20 cellular contexts compared by ENCODE assay signal in the genomic region with DNA sequence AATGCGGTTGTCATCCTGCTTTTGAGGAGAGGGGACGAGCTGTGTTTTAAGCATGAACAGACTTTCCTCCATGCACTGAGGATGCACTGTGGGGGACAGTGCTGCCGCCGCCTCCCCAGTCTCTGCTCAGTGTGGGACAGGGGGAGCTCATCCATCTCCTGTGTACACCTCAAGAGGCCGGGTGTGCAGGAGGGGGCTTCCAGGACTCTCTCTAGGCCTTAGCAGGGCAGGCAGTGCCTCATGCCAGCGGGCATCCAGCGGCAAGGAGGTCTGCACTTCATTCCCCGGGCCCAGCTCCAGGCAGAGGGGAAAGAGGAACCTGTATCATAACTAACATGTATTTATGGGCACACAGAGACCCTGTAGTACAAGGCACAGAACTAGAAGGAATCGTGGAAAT.
A peak's percentile ranks its signal among the peaks of the same experiment; 100 is the strongest.
DNase-seq lines count a peak whose midpoint lies in the region; ATAC-seq and TF ChIP-seq lines count a peak whose summit lies in the region.
"Had no signal": no experiment of that assay in that cellular context is flagged by ENCODE, and none has a peak within 500 bp of the region (broad histone marks: within the 10 kb centered on the region; RNA-seq: fewer than 3 reads in every experiment).

No MANE protein-coding gene starts in this region.

- CTCF ChIA-PET in activated naive CD4-positive, alpha-beta T cell treated with anti-CD3 and anti-CD28 coated beads for 36 hours (lab: Charles Lee): no interaction called here

- H3K4me1 ChIP-seq in SJSA1 (replicated peaks) (peaks cover 68% of the 10 kb centered on the region), upper lobe of right lung (peaks cover 15% of the 10 kb centered on the region)

- intact Hi-C loops in posterior vena cava (cut with DNase I) (loop anchor here in 1 of 2 donors (5.0 kb wide), 1 partner anchor 83 kb away; no protein-coding TSS in a partner anchor), upper lobe of right lung (cut with DNase I) (no loop called here)
- intact Hi-C loops in activated naive CD4-positive, alpha-beta T cell treated with anti-CD3 and anti-CD28 coated beads for 36 hours (cut with micrococcal nuclease): no loop called here

- H3K27me3 ChIP-seq in SJSA1 (replicated peaks) (no peaks in the 10 kb centered on the region), upper lobe of right lung (no peaks in the 10 kb centered on the region), brain microvascular endothelial cell (replicated peaks) (no peaks in the 10 kb centered on the region)

- H3K4me1 Mint-ChIP-seq in activated naive CD4-positive, alpha-beta T cell treated with anti-CD3 and anti-CD28 coated beads for 36 hours (ENCODE audit: low read depth): no peaks in the 10 kb centered on the region
- H3K4me1 Mint-ChIP-seq: CD14-positive monocyte had no signal

- H3K36me3 Mint-ChIP-seq in activated naive CD4-positive, alpha-beta T cell treated with anti-CD3 and anti-CD28 coated beads for 36 hours (ENCODE audit: low read depth): no peaks in the 10 kb centered on the region
- H3K36me3 Mint-ChIP-seq: CD14-positive monocyte had no signal

- no peaks in the 10 kb centered on the region for H3K9me3 Mint-ChIP-seq in activated naive CD4-positive, alpha-beta T cell treated with anti-CD3 and anti-CD28 coated beads for 36 hours

- TF ChIP-seq CTCF in upper lobe of right lung (IDR thresholded peaks at IDR 0.05) (no peak), brain microvascular endothelial cell (IDR thresholded peaks at IDR 0.05; ENCODE audit: low read depth, low read length, missing control alignments) (no peak)

- no peak for DNase-seq in SJSA1 (ENCODE audit: low read depth in 1 of 2, low spot score in 2 of 2)
- peak; percentile 81 for DNase-seq in mesenteric fat pad (ENCODE audit: low spot score)
- DNase-seq in posterior vena cava (ENCODE audit: low spot score): peak; percentile 58
- DNase-seq in upper lobe of right lung: peak; percentile 40
- DNase-seq in foreskin melanocyte: no peak
- DNase-seq in brain microvascular endothelial cell: no peak
- DNase-seq in HT-29 (ENCODE audit: low spot score): no peak
- no peak for DNase-seq in activated naive CD4-positive, alpha-beta T cell treated with anti-CD3 and anti-CD28 coated beads for 36 hours
- DNase-seq: ACHN, DMS79 treated with DMSO at 0.1 percent for 48 hours, MV-4-11, NCI-H1417, NCI-H187, NCI-H2107, NCI-H510A, NCI-H774, RPMI8226, SHP77 treated with DMSO at 0.1 percent for 48 hours had no signal

- H3K27ac ChIP-seq in SJSA1 (peak overlapping the region; percentile 98), upper lobe of right lung (no peak overlapping the region), brain microvascular endothelial cell (no peak overlapping the region)
- H3K27ac ChIP-seq: KMS-11 had no signal

- H3K4me3 Mint-ChIP-seq in activated naive CD4-positive, alpha-beta T cell treated with anti-CD3 and anti-CD28 coated beads for 36 hours: no peak overlapping the region
- H3K4me3 Mint-ChIP-seq: CD14-positive monocyte had no signal

- H3K27ac Mint-ChIP-seq in activated naive CD4-positive, alpha-beta T cell treated with anti-CD3 and anti-CD28 coated beads for 36 hours: no peak overlapping the region

- H3K27me3 Mint-ChIP-seq in activated naive CD4-positive, alpha-beta T cell treated with anti-CD3 and anti-CD28 coated beads for 36 hours (ENCODE audit: low read depth): no peaks in the 10 kb centered on the region

- H3K9me3 ChIP-seq in SJSA1 (replicated peaks) (no peaks in the 10 kb centered on the region), upper lobe of right lung (no peaks in the 10 kb centered on the region)

- ATAC-seq in upper lobe of right lung: no peak

- 0 out of 2 replicates have a peak, but pooled peaks cover 1% of the 10 kb centered on the region for H3K36me3 ChIP-seq in SJSA1
- H3K36me3 ChIP-seq in upper lobe of right lung: no peaks in the 10 kb centered on the region
- H3K36me3 ChIP-seq in brain microvascular endothelial cell (replicated peaks): no peaks in the 10 kb centered on the region

- H3K4me3 ChIP-seq in SJSA1: no peak overlapping the region
- H3K4me3 ChIP-seq in upper lobe of right lung: no peak overlapping the region
- no peak overlapping the region for H3K4me3 ChIP-seq in brain microvascular endothelial cell (ENCODE audit: low read depth, low read length)

- in situ Hi-C loops in brain microvascular endothelial cell (cut with HindIII; ENCODE audit: low pct_ligation_motif_present, low sequenced_read_pairs): no loop called here

Comparison
In these comparisons a context has a peak if more than half of its experiments do, and no peak if none do; other contexts are left out.
1. DNase-seq: peak in mesenteric fat pad (single experiment), posterior vena cava (single experiment) and upper lobe of right lung (single experiment); none in SJSA1 (0 of 2), foreskin melanocyte (single experiment), brain microvascular endothelial cell (single experiment), HT-29 (single experiment) and activated naive CD4-positive, alpha-beta T cell treated with anti-CD3 and anti-CD28 coated beads for 36 hours (single experiment).